Comparison of ENCODE assay signal across 29 cellular contexts in genomic region chr20:4672948-4673347, GRCh38. TPM values are rescaled to one million over a fixed set of nuclear protein-coding genes. Genes with fewer than 3 reads are reported as not detected.
DNase-seq lines count a peak whose midpoint lies in the region; ATAC-seq and TF ChIP-seq lines count a peak whose summit lies in the region.
"Had no signal": no experiment of that assay in that cellular context is flagged by ENCODE, and none has a peak within 500 bp of the region (broad histone marks: within the 10 kb centered on the region; RNA-seq: fewer than 3 reads in every experiment).

No MANE protein-coding gene starts in this region.

- H3K4me1 ChIP-seq in GM23338 (ENCODE audit: insufficient read depth) (peaks cover 5% of the 10 kb centered on the region; the same call in 1 of the 2 replicates), HEK293 (ENCODE audit: control insufficient read depth, insufficient read depth, low read length) (no peaks in the 10 kb centered on the region), neural progenitor cell (peaks cover 7% of the 10 kb centered on the region)
- H3K4me1 ChIP-seq: BE2C, BLaER1 had no signal

- TF ChIP-seq CTCF in GM23338 (conservative IDR thresholded peaks at IDR 0.05; ENCODE audit: low read depth in 2 of 2) (no peak), HEK293 (tag by site-specific recombination; IDR thresholded peaks at IDR 0.05) (no peak), neural progenitor cell (IDR thresholded peaks at IDR 0.05) (no peak)

- H3K4me1 Mint-ChIP-seq in activated CD4-positive, alpha-beta T cell treated with anti-CD3 and anti-CD28 coated beads, Interleukin-2, amount 10 ng/mL, durations not matched to agents 7 days and 5 days = peaks cover 11% of the 10 kb centered on the region
- peaks cover 6% of the 10 kb centered on the region for H3K4me1 Mint-ChIP-seq in activated CD4-positive, alpha-beta T cell treated with anti-CD3 and anti-CD28 coated beads for 36 hours
- H3K4me1 Mint-ChIP-seq in GM23338 = peaks cover 15% of the 10 kb centered on the region
- peaks cover 17% of the 10 kb centered on the region for H3K4me1 Mint-ChIP-seq in neural progenitor cell
- H3K4me1 Mint-ChIP-seq: CD8-positive, alpha-beta memory T cell had no signal

- H3F3A ChIP-seq in GM23338 (replicated peaks; ENCODE audit: low read depth) (no peaks in the 10 kb centered on the region), neural progenitor cell (ENCODE audit: low read depth) (no peaks in the 10 kb centered on the region)

- ATAC-seq in activated CD4-positive, alpha-beta T cell treated with anti-CD3 and anti-CD28 coated beads for 36 hours = no peak
- ATAC-seq in GM23338 = no peak
- ATAC-seq: GM12878 had no signal

- peaks cover 2% of the 10 kb centered on the region for H3K36me3 Mint-ChIP-seq in activated CD4-positive, alpha-beta T cell treated with anti-CD3 and anti-CD28 coated beads, Interleukin-2, amount 10 ng/mL, durations not matched to agents 7 days and 5 days (ENCODE audit: low read depth)
- no peaks in the 10 kb centered on the region for H3K36me3 Mint-ChIP-seq in activated CD4-positive, alpha-beta T cell treated with anti-CD3 and anti-CD28 coated beads for 36 hours (ENCODE audit: low read depth)
- H3K36me3 Mint-ChIP-seq in GM23338 (ENCODE audit: low read depth) (no peaks in the 10 kb centered on the region), neural progenitor cell (no peaks in the 10 kb centered on the region)
- H3K36me3 Mint-ChIP-seq: CD14-positive monocyte; CD4-positive, alpha-beta memory T cell; CD4-positive, CD25-positive, alpha-beta regulatory T cell; CD8-positive, alpha-beta memory T cell had no signal

- no peaks in the 10 kb centered on the region for H3K79me2 ChIP-seq in GM23338 (replicated peaks; ENCODE audit: insufficient read depth)
- H3K79me2 ChIP-seq in neural progenitor cell (ENCODE audit: low read depth) = no peaks in the 10 kb centered on the region

- H3K4me3 ChIP-seq in GM23338 = no peak overlapping the region
- H3K4me3 ChIP-seq in HEK293 (ENCODE audit: low read depth, low read length) = no peak overlapping the region
- H3K4me3 ChIP-seq in neural progenitor cell = no peak overlapping the region
- H3K4me3 ChIP-seq: BLaER1, GM12878 had no signal

- no peak for DNase-seq in activated CD4-positive, alpha-beta T cell treated with anti-CD3 and anti-CD28 coated beads, Interleukin-2, amount 10 ng/mL, durations not matched to agents 7 days and 5 days
- no peak for DNase-seq in activated CD4-positive, alpha-beta T cell treated with anti-CD3 and anti-CD28 coated beads for 36 hours
- no peak for DNase-seq in GM23338 (ENCODE audit: low spot score)
- DNase-seq in neural progenitor cell (ENCODE audit: low spot score) = no peak
- DNase-seq in NCI-H2081 (lab: John Stamatoyannopoulos, UW) = no peak
- no peak for DNase-seq in caudate nucleus (lab: John Stamatoyannopoulos, UW)
- no peak for DNase-seq in midbrain (lab: John Stamatoyannopoulos, UW)
- DNase-seq: 8988T; ACHN; BE2C; C1 segment of cervical spinal cord; CD4-positive, alpha-beta memory T cell; CD4-positive, CD25-positive, alpha-beta regulatory T cell; CD8-positive, alpha-beta memory T cell; COR-L47; DMS 273 treated with DMSO at 0.1 percent for 48 hours; DMS153; DMS53; DMS79; DND-41; EL; GDM1 had no signal

- no peak overlapping the region for H3K4me3 Mint-ChIP-seq in activated CD4-positive, alpha-beta T cell treated with anti-CD3 and anti-CD28 coated beads, Interleukin-2, amount 10 ng/mL, durations not matched to agents 7 days and 5 days
- H3K4me3 Mint-ChIP-seq in activated CD4-positive, alpha-beta T cell treated with anti-CD3 and anti-CD28 coated beads for 36 hours = no peak overlapping the region
- H3K4me3 Mint-ChIP-seq in GM23338 (no peak overlapping the region), neural progenitor cell (no peak overlapping the region)
- H3K4me3 Mint-ChIP-seq: CD4-positive, alpha-beta memory T cell; CD4-positive, CD25-positive, alpha-beta regulatory T cell; CD8-positive, alpha-beta memory T cell had no signal

- intact Hi-C loops in activated CD4-positive, alpha-beta T cell treated with anti-CD3 and anti-CD28 coated beads for 36 hours (cut with DNase I, micrococcal nuclease) = loop anchor here in 1 of 2 experiments (1.0 kb wide), 1 partner anchor 29 kb away; no protein-coding TSS in a partner anchor

- no peak overlapping the region for H3K9ac ChIP-seq in neural progenitor cell
- H3K9ac ChIP-seq: BLaER1 had no signal

- H3K27ac Mint-ChIP-seq in activated CD4-positive, alpha-beta T cell treated with anti-CD3 and anti-CD28 coated beads, Interleukin-2, amount 10 ng/mL, durations not matched to agents 7 days and 5 days = peak overlapping the region; percentile 67
- no peak overlapping the region for H3K27ac Mint-ChIP-seq in activated CD4-positive, alpha-beta T cell treated with anti-CD3 and anti-CD28 coated beads for 36 hours
- no peak overlapping the region for H3K27ac Mint-ChIP-seq in GM23338
- H3K27ac Mint-ChIP-seq in neural progenitor cell = no peak overlapping the region
- H3K27ac Mint-ChIP-seq: CD4-positive, CD25-positive, alpha-beta regulatory T cell; CD8-positive, alpha-beta memory T cell had no signal

- no peaks in the 10 kb centered on the region for H3K9me3 Mint-ChIP-seq in activated CD4-positive, alpha-beta T cell treated with anti-CD3 and anti-CD28 coated beads, Interleukin-2, amount 10 ng/mL, durations not matched to agents 7 days and 5 days
- H3K9me3 Mint-ChIP-seq in activated CD4-positive, alpha-beta T cell treated with anti-CD3 and anti-CD28 coated beads for 36 hours (ENCODE audit: low read depth) = no peaks in the 10 kb centered on the region
- H3K9me3 Mint-ChIP-seq in GM23338 (peaks cover 2% of the 10 kb centered on the region; the same call in 1 of the 3 replicates), neural progenitor cell (no peaks in the 10 kb centered on the region)
- H3K9me3 Mint-ChIP-seq: CD14-positive monocyte; CD4-positive, alpha-beta memory T cell; CD4-positive, CD25-positive, alpha-beta regulatory T cell; CD8-positive, alpha-beta memory T cell had no signal

- no peaks in the 10 kb centered on the region for H3K9me3 ChIP-seq in HEK293 (ENCODE audit: control insufficient read depth, insufficient read depth, low read depth, low read length)
- no peaks in the 10 kb centered on the region for H3K9me3 ChIP-seq in neural progenitor cell (ENCODE audit: low read depth)
- H3K9me3 ChIP-seq: BE2C had no signal

- H3K27ac ChIP-seq in GM23338 (ENCODE audit: low read depth) (no peak overlapping the region), HEK293 (ENCODE audit: extremely low read depth, low read depth, low read length) (no peak overlapping the region), neural progenitor cell (no peak overlapping the region), caudate nucleus (ENCODE audit: low read depth, low read length) (no peak overlapping the region)
- H3K27ac ChIP-seq: BLaER1 had no signal

- POLR2A ChIA-PET in activated CD4-positive, alpha-beta T cell treated with anti-CD3 and anti-CD28 coated beads, Interleukin-2, amount 10 ng/mL, durations not matched to agents 7 days and 5 days (lab: Charles Lee) = no interaction called here
- POLR2A ChIA-PET in activated CD4-positive, alpha-beta T cell treated with anti-CD3 and anti-CD28 coated beads for 36 hours (lab: Charles Lee) = no interaction called here
- POLR2A ChIA-PET in HEK293 (lab: Yijun Ruan, JAX) = no interaction called here

- H4K20me1 ChIP-seq in GM23338 (replicated peaks; ENCODE audit: insufficient read depth) = no peaks in the 10 kb centered on the region
- H4K20me1 ChIP-seq in neural progenitor cell (ENCODE audit: low read depth) = no peaks in the 10 kb centered on the region
- H4K20me1 ChIP-seq: BLaER1 had no signal

- peaks cover 7% of the 10 kb centered on the region; the same call in 1 of the 2 replicates for H3K9me2 ChIP-seq in GM23338 (ENCODE audit: insufficient read depth)

- 0 out of 2 replicates have a peak overlapping the region, but pooled peaks have one; percentile 83 for H2AFZ ChIP-seq in GM23338
- H2AFZ ChIP-seq in neural progenitor cell (replicated peaks) = peak overlapping the region; percentile 44

- H3K36me3 ChIP-seq in GM23338 (ENCODE audit: insufficient read depth) (no peaks in the 10 kb centered on the region), HEK293 (ENCODE audit: control insufficient read depth in 2 of 2, insufficient read depth in 1 of 2, low read length in 2 of 2) (no peaks in the 10 kb centered on the region), neural progenitor cell (no peaks in the 10 kb centered on the region)
- H3K36me3 ChIP-seq: BE2C, BLaER1 had no signal

- H3K27me3 Mint-ChIP-seq in activated CD4-positive, alpha-beta T cell treated with anti-CD3 and anti-CD28 coated beads, Interleukin-2, amount 10 ng/mL, durations not matched to agents 7 days and 5 days = peaks cover 16% of the 10 kb centered on the region
- no peaks in the 10 kb centered on the region for H3K27me3 Mint-ChIP-seq in activated CD4-positive, alpha-beta T cell treated with anti-CD3 and anti-CD28 coated beads for 36 hours
- H3K27me3 Mint-ChIP-seq in GM23338 (ENCODE audit: insufficient read depth, low read depth, poor library complexity) = peaks cover 15% of the 10 kb centered on the region
- H3K27me3 Mint-ChIP-seq in neural progenitor cell (ENCODE audit: insufficient read depth, low read depth) = peaks cover 11% of the 10 kb centered on the region

- H3K4me2 ChIP-seq in GM23338 = no peak overlapping the region
- no peak overlapping the region for H3K4me2 ChIP-seq in neural progenitor cell
- H3K4me2 ChIP-seq: BLaER1 had no signal

- CTCF ChIA-PET in activated CD4-positive, alpha-beta T cell treated with anti-CD3 and anti-CD28 coated beads, Interleukin-2, amount 10 ng/mL, durations not matched to agents 7 days and 5 days (lab: Charles Lee) = interaction anchor here (0.9 kb wide), 1 partner anchor 9 kb away, joined by 4 read pairs; no protein-coding TSS in a partner anchor
- CTCF ChIA-PET in activated CD4-positive, alpha-beta T cell treated with anti-CD3 and anti-CD28 coated beads for 36 hours (lab: Charles Lee) = interaction anchor here (0.7 to 1.6 kb wide), 5 partner anchors 16 to 79 kb away, joined by 3 to 7 read pairs (median 3); no protein-coding TSS in a partner anchor
- CTCF ChIA-PET in HEK293 (lab: Yijun Ruan, JAX) = interaction anchor here (0.6 to 0.7 kb wide), 2 partner anchors 16 to 473 kb away, joined by 3 to 5 read pairs; no protein-coding TSS in a partner anchor

- H3K27me3 ChIP-seq in GM23338 (ENCODE audit: insufficient read depth) (no peaks in the 10 kb centered on the region), neural progenitor cell (no peaks in the 10 kb centered on the region)
- H3K27me3 ChIP-seq: BLaER1 had no signal

RNA-seq across cellular contexts. Expression of gene PRNP, which starts 13.3 kb away (rescaled TPM):
- total RNA-seq in activated CD4-positive, alpha-beta T cell treated with anti-CD3 and anti-CD28 coated beads, Interleukin-2, amount 10 ng/mL, durations not matched to agents 7 days and 5 days = 10 to 100 TPM; 46.0 to 51.8 TPM
- 10 to 100 TPM; 42.4 to 43.8 TPM for total RNA-seq in activated CD4-positive, alpha-beta T cell treated with anti-CD3 and anti-CD28 coated beads for 36 hours
- total RNA-seq in GM23338 (2014; rRNA removed; shearing (Covaris generic)) = 17.9 and 18.3 TPM in 2 replicates
- 10.3 and 13.0 TPM in 2 replicates for polyA plus RNA-seq in GM23338 (2016; fragmentation: Nextera tagmentation; extraction: Ambion mirVana)
- total RNA-seq in neural progenitor cell (ENCODE audit: low replicate concordance) = 4.2 and 5.4 TPM in 2 replicates

RNA-seq across cellular contexts. Expression of gene PRND, which starts 48.8 kb away (rescaled TPM):
- not detected for total RNA-seq in activated CD4-positive, alpha-beta T cell treated with anti-CD3 and anti-CD28 coated beads, Interleukin-2, amount 10 ng/mL, durations not matched to agents 7 days and 5 days
- not detected for total RNA-seq in activated CD4-positive, alpha-beta T cell treated with anti-CD3 and anti-CD28 coated beads for 36 hours
- 0.10 TPM in 1 of 2 replicates, not detected in the other for total RNA-seq in GM23338 (2014; rRNA removed; shearing (Covaris generic))
- 0.09 TPM in 1 of 2 replicates, not detected in the other for polyA plus RNA-seq in GM23338 (2016; fragmentation: Nextera tagmentation; extraction: Ambion mirVana)
- total RNA-seq in neural progenitor cell (ENCODE audit: low replicate concordance) = not detected in 2 replicates
- total RNA-seq: CD4-positive, alpha-beta memory T cell; CD4-positive, CD25-positive, alpha-beta regulatory T cell; CD8-positive, alpha-beta memory T cell; Daoy; G401; GM12878 had no signal
- polyA plus RNA-seq: AG04450, CD14-positive monocyte, GM12878 had no signal
